29 cellular contexts compared by ENCODE assay signal in genomic region chr19:3611841-3612240, GRCh38. TPM values are rescaled to one million over a fixed set of nuclear protein-coding genes. Genes with fewer than 3 reads are reported as not detected.
"Had no signal": no experiment of that assay in that cellular context is flagged by ENCODE, and none has a peak within 500 bp of the region (broad histone marks: within the 10 kb centered on the region; RNA-seq: fewer than 3 reads in every experiment).

No MANE protein-coding gene starts in this region.

- H3K27ac ChIP-seq: adrenal gland, SJSA1 had no signal

- H3K9ac ChIP-seq: SK-N-SH had no signal

- H3K9me3 ChIP-seq: adrenal gland, Peyer's patch, SJSA1, SK-N-SH had no signal

- FAIRE-seq: bronchial epithelial cell, TTC549 had no signal

- H3K4me2 ChIP-seq: SK-N-SH had no signal

- H3K27me3 ChIP-seq: adrenal gland, Peyer's patch, SJSA1 had no signal

- DNase-seq: activated CD4-positive, alpha-beta T cell treated with anti-CD3 and anti-CD28 coated beads, Interleukin-2, amount 10 ng/mL, durations not matched to agents 24 days and 14 days; activated CD4-positive, alpha-beta T cell treated with anti-CD3 and anti-CD28 coated beads, Interleukin-2, amount 50 U/mL, for 4 hours; activated CD8-positive, alpha-beta T cell treated with anti-CD3 and anti-CD28 coated beads for 36 hours; activated effector memory CD4-positive, alpha-beta T cell treated with anti-CD3 and anti-CD28 coated beads, Interleukin-2, amount 50 U/mL, for 16 hours; activated naive CD4-positive, alpha-beta T cell treated with Interleukin-2 at 50 U/mL for 16 hours; activated T-cell treated with anti-CD3 and anti-CD28 coated beads, Interleukin-2, amount 50 U/mL, for 1 hour; activated T-cell treated with anti-CD3 and anti-CD28 coated beads, Interleukin-2, amount 50 U/mL, for 72 hours; central memory CD4-positive, alpha-beta T cell; NCI-H1092 treated with DMSO at 0.1 percent for 48 hours; NCI-H1417 treated with DMSO at 0.1 percent for 48 hours; NCI-H187 treated with DMSO at 0.1 percent for 48 hours; NCI-H2081 treated with DMSO at 0.1 percent for 48 hours; NCI-H226; NCI-H446 treated with DMSO at 0.1 percent for 48 hours; NCI-H524; NCI-H748 treated with DMSO at 0.1 percent for 48 hours; NK-92 treated with Interleukin-12 subunit alpha and Interleukin-12 subunit beta, amount 100 ng/mL, for 24 hours; PC-3; Peyer's patch; RPMI8226; SHP77 treated with DMSO at 0.1 percent for 48 hours; SK-N-SH had no signal

- ATAC-seq: activated CD8-positive, alpha-beta T cell treated with anti-CD3 and anti-CD28 coated beads for 36 hours; activated naive CD4-positive, alpha-beta T cell treated with anti-CD3 and anti-CD28 coated beads, Interleukin-2, amount 50 U/mL, for 72 hours; activated T-cell treated with anti-CD3 and anti-CD28 coated beads, Interleukin-2, amount 50 U/mL, for 72 hours; activated T-helper 17 cell treated with anti-CD3 and anti-CD28 coated beads, Interleukin-2, amount 50 U/mL, for 72 hours; PC-3 had no signal

- H3K4me3 ChIP-seq: adrenal gland, Peyer's patch, SJSA1 had no signal

RNA-seq across cellular contexts. Expression of gene TBXA2R, which starts 5.2 kb away (rescaled TPM):
- total RNA-seq: bronchial epithelial cell, SJSA1 had no signal

RNA-seq across cellular contexts. Expression of gene GIPC3, which starts 26.6 kb away (rescaled TPM):
- total RNA-seq: bronchial epithelial cell, M059J had no signal
